ENCODE assay signal across 1 cellular context in the genomic region with DNA sequence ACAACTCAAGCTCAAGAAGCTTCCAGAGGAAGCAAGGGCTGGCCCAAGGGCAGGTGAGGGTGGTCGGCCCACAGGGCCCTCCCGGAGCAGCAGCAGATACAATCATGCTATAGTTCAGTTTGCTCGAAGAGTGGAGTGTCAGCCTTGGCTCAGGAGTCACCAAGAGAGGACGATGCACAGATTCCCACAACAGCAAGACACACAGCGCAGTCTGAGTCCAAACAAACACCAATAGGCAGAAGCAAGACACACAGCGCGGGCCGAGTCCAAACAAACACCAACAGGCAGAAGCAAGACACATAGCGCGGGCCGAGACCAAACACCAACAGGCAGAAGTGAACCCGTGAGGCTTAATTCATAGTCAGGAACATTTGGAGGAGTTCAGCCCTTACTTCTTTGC.
TF ChIP-seq lines count a peak whose summit lies in the region.

No MANE protein-coding gene starts in this region.

TF ChIP-seq in H1, 55 proteins besides CTCF, POLR2A, EP300 and RAD21:
- TF ChIP-seq CBX8 (IDR thresholded peaks at IDR 0.05; ENCODE audit: borderline replicate concordance, low read depth, low read length): no peak
- TF ChIP-seq, protein P1, sequence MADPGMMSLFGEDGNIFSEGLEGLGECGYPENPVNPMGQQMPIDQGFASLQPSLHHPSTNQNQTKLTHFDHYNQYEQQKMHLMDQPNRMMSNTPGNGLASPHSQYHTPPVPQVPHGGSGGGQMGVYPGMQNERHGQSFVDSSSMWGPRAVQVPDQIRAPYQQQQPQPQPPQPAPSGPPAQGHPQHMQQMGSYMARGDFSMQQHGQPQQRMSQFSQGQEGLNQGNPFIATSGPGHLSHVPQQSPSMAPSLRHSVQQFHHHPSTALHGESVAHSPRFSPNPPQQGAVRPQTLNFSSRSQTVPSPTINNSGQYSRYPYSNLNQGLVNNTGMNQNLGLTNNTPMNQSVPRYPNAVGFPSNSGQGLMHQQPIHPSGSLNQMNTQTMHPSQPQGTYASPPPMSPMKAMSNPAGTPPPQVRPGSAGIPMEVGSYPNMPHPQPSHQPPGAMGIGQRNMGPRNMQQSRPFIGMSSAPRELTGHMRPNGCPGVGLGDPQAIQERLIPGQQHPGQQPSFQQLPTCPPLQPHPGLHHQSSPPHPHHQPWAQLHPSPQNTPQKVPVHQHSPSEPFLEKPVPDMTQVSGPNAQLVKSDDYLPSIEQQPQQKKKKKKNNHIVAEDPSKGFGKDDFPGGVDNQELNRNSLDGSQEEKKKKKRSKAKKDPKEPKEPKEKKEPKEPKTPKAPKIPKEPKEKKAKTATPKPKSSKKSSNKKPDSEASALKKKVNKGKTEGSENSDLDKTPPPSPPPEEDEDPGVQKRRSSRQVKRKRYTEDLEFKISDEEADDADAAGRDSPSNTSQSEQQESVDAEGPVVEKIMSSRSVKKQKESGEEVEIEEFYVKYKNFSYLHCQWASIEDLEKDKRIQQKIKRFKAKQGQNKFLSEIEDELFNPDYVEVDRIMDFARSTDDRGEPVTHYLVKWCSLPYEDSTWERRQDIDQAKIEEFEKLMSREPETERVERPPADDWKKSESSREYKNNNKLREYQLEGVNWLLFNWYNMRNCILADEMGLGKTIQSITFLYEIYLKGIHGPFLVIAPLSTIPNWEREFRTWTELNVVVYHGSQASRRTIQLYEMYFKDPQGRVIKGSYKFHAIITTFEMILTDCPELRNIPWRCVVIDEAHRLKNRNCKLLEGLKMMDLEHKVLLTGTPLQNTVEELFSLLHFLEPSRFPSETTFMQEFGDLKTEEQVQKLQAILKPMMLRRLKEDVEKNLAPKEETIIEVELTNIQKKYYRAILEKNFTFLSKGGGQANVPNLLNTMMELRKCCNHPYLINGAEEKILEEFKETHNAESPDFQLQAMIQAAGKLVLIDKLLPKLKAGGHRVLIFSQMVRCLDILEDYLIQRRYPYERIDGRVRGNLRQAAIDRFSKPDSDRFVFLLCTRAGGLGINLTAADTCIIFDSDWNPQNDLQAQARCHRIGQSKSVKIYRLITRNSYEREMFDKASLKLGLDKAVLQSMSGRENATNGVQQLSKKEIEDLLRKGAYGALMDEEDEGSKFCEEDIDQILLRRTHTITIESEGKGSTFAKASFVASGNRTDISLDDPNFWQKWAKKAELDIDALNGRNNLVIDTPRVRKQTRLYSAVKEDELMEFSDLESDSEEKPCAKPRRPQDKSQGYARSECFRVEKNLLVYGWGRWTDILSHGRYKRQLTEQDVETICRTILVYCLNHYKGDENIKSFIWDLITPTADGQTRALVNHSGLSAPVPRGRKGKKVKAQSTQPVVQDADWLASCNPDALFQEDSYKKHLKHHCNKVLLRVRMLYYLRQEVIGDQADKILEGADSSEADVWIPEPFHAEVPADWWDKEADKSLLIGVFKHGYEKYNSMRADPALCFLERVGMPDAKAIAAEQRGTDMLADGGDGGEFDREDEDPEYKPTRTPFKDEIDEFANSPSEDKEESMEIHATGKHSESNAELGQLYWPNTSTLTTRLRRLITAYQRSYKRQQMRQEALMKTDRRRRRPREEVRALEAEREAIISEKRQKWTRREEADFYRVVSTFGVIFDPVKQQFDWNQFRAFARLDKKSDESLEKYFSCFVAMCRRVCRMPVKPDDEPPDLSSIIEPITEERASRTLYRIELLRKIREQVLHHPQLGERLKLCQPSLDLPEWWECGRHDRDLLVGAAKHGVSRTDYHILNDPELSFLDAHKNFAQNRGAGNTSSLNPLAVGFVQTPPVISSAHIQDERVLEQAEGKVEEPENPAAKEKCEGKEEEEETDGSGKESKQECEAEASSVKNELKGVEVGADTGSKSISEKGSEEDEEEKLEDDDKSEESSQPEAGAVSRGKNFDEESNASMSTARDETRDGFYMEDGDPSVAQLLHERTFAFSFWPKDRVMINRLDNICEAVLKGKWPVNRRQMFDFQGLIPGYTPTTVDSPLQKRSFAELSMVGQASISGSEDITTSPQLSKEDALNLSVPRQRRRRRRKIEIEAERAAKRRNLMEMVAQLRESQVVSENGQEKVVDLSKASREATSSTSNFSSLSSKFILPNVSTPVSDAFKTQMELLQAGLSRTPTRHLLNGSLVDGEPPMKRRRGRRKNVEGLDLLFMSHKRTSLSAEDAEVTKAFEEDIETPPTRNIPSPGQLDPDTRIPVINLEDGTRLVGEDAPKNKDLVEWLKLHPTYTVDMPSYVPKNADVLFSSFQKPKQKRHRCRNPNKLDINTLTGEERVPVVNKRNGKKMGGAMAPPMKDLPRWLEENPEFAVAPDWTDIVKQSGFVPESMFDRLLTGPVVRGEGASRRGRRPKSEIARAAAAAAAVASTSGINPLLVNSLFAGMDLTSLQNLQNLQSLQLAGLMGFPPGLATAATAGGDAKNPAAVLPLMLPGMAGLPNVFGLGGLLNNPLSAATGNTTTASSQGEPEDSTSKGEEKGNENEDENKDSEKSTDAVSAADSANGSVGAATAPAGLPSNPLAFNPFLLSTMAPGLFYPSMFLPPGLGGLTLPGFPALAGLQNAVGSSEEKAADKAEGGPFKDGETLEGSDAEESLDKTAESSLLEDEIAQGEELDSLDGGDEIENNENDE (IDR thresholded peaks at IDR 0.05; ENCODE audit: insufficient replicate concordance, low read length): no peak
- no peak for TF ChIP-seq CBX5 (IDR thresholded peaks at IDR 0.05; ENCODE audit: low read depth, low read length)
- no peak for TF ChIP-seq TAF7 (optimal IDR thresholded peaks at IDR 0.05; ENCODE audit: borderline replicate concordance, low read depth, low read length)
- TF ChIP-seq SIRT6 (IDR thresholded peaks at IDR 0.05; ENCODE audit: low read length): no peak
- TF ChIP-seq POU5F1 (IDR thresholded peaks at IDR 0.05; ENCODE audit: low read depth, low read length): no peak
- no peak for TF ChIP-seq CEBPB (IDR thresholded peaks at IDR 0.05; ENCODE audit: low read depth, low read length)
- TF ChIP-seq, protein P2, sequence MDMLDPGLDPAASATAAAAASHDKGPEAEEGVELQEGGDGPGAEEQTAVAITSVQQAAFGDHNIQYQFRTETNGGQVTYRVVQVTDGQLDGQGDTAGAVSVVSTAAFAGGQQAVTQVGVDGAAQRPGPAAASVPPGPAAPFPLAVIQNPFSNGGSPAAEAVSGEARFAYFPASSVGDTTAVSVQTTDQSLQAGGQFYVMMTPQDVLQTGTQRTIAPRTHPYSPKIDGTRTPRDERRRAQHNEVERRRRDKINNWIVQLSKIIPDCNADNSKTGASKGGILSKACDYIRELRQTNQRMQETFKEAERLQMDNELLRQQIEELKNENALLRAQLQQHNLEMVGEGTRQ (IDR thresholded peaks at IDR 0.05; ENCODE audit: low read length): no peak
- no peak for TF ChIP-seq RFX5 (IDR thresholded peaks at IDR 0.05; ENCODE audit: borderline replicate concordance, low read depth, low read length)
- TF ChIP-seq RBBP5 (IDR thresholded peaks at IDR 0.05; ENCODE audit: borderline replicate concordance, low read depth, low read length): no peak
- TF ChIP-seq KDM1A (IDR thresholded peaks at IDR 0.05; ENCODE audit: borderline replicate concordance, low read length): no peak
- TF ChIP-seq BACH1 (IDR thresholded peaks at IDR 0.05; ENCODE audit: low read length): no peak
- no peak for TF ChIP-seq CHD2 (IDR thresholded peaks at IDR 0.05; ENCODE audit: low read length)
- TF ChIP-seq ASH2L (IDR thresholded peaks at IDR 0.05; ENCODE audit: low read length): no peak
- TF ChIP-seq, protein P3, sequence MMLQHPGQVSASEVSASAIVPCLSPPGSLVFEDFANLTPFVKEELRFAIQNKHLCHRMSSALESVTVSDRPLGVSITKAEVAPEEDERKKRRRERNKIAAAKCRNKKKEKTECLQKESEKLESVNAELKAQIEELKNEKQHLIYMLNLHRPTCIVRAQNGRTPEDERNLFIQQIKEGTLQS (IDR thresholded peaks at IDR 0.05; ENCODE audit: insufficient read depth, low read depth, low read length): no peak
- TF ChIP-seq, protein P4, sequence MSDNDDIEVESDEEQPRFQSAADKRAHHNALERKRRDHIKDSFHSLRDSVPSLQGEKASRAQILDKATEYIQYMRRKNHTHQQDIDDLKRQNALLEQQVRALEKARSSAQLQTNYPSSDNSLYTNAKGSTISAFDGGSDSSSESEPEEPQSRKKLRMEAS (IDR thresholded peaks at IDR 0.05): no peak
- TF ChIP-seq SIN3A (conservative IDR thresholded peaks at IDR 0.05 in 1 of 2, IDR thresholded peaks at IDR 0.05 in 1 of 2; ENCODE audit: low read depth in 1 of 2, low read length in 2 of 2): no peak
